8 cellular contexts compared by ENCODE assay signal in the genomic region with DNA sequence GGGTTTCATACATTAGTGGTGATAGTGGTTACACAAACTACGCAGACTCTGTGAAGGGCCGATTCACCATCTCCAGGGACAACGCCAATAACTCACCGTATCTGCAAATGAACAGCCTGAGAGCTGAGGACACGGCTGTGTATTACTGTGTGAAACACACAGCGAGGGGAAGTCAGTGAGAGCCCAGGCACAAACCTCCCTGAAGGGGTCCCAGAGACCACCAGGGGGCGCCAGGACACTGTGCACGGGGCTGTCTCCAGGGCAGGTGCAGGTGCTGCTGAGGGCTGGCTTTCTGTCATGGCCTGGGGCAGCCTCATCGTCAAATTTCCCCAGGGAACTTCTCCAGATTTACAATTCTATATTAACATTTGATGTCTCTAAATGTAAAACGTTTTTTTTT.
DNase-seq lines count a peak whose midpoint lies in the region; ATAC-seq and TF ChIP-seq lines count a peak whose summit lies in the region.
"Not testable (repeated sequence)": the region's sequence is repeated elsewhere in the genome, so short reads cannot be mapped to it uniquely, and the experiment has no call there.

No MANE protein-coding gene starts in this region.

- not testable (repeated sequence) for H3K4me1 ChIP-seq in RWPE2 (ENCODE audit: insufficient read depth, poor library complexity, severe bottlenecking); transverse colon

- in situ Hi-C loops in transverse colon (cut with MboI; ENCODE audit: low pct_ligation_motif_present in 1 of 4, low pct_unique_long_range_greater_than_20kb in 1 of 4, low sequenced_read_pairs in 3 of 4): not testable (repeated sequence)

- not testable (repeated sequence) for DNase-seq in RWPE2 (ENCODE audit: low spot score)
- DNase-seq in activated CD8-positive, alpha-beta T cell treated with anti-CD3 and anti-CD28 coated beads for 36 hours: peak; percentile 64
- peak; percentile 5 for DNase-seq in activated gamma-delta T cell treated with anti-CD3 and anti-CD28 coated beads, Interleukin-2, amount 50 U/mL, for 16 hours (ENCODE audit: low read depth)
- DNase-seq in Right ventricle myocardium inferior (ENCODE audit: missing footprints): peak; percentile 60
- peak; percentile 43 for DNase-seq in omental fat pad (ENCODE audit: low spot score)
- peak; percentile 28 to 46 for DNase-seq in stimulated activated CD4-positive, alpha-beta T cell treated with anti-CD3 and anti-CD28 coated beads, Interleukin-4, amount 100 ng/mL, for 4 hours
- DNase-seq in transverse colon: peak; percentile 8

- H3K9me3 Mint-ChIP-seq in activated CD8-positive, alpha-beta T cell treated with anti-CD3 and anti-CD28 coated beads for 36 hours: not testable (repeated sequence)

- not testable (repeated sequence) for H3K4me3 Mint-ChIP-seq in activated CD8-positive, alpha-beta T cell treated with anti-CD3 and anti-CD28 coated beads for 36 hours

- not testable (repeated sequence) for H3K4me1 Mint-ChIP-seq in activated CD8-positive, alpha-beta T cell treated with anti-CD3 and anti-CD28 coated beads for 36 hours (ENCODE audit: low read depth)

- 46% methylated on average over 8 of the region's 10 CpGs; no CpG with 5 or more reads in 1 of the 2 donors for WGBS in transverse colon (ENCODE audit: low coverage in 1 of 2), 2 donors

- POLR2A ChIA-PET in activated CD8-positive, alpha-beta T cell treated with anti-CD3 and anti-CD28 coated beads for 36 hours (lab: Charles Lee): not testable (repeated sequence)

- H3K4me3 ChIP-seq in RWPE2 (ENCODE audit: severe bottlenecking); transverse colon: not testable (repeated sequence)

- not testable (repeated sequence) for H3K27me3 Mint-ChIP-seq in activated CD8-positive, alpha-beta T cell treated with anti-CD3 and anti-CD28 coated beads for 36 hours

- not testable (repeated sequence) for H3K27me3 ChIP-seq in RWPE2 (ENCODE audit: insufficient read depth, poor library complexity, severe bottlenecking); transverse colon

- TF ChIP-seq EP300 in transverse colon (IDR thresholded peaks at IDR 0.05; ENCODE audit: low read depth): not testable (repeated sequence)

- CTCF ChIA-PET in activated CD8-positive, alpha-beta T cell treated with anti-CD3 and anti-CD28 coated beads for 36 hours (lab: Charles Lee): not testable (repeated sequence)

- TF ChIP-seq CTCF in RWPE2 (IDR thresholded peaks at IDR 0.05; ENCODE audit: poor library complexity, severe bottlenecking): peak; percentile 17
- TF ChIP-seq CTCF in activated CD8-positive, alpha-beta T cell treated with anti-CD3 and anti-CD28 coated beads for 36 hours (IDR thresholded peaks at IDR 0.05): peak; percentile 19
- not testable (repeated sequence) for TF ChIP-seq CTCF in omental fat pad (IDR thresholded peaks at IDR 0.05); transverse colon (IDR thresholded peaks at IDR 0.05)

- H3K36me3 ChIP-seq in RWPE2 (ENCODE audit: low read depth); transverse colon: not testable (repeated sequence)

- not testable (repeated sequence) for H3K27ac Mint-ChIP-seq in activated CD8-positive, alpha-beta T cell treated with anti-CD3 and anti-CD28 coated beads for 36 hours

- H3K36me3 Mint-ChIP-seq in activated CD8-positive, alpha-beta T cell treated with anti-CD3 and anti-CD28 coated beads for 36 hours (ENCODE audit: low read depth): not testable (repeated sequence)

- not testable (repeated sequence) for TF ChIP-seq POLR2A in transverse colon (IDR thresholded peaks at IDR 0.05)

- not testable (repeated sequence) for H3K27ac ChIP-seq in RWPE2 (ENCODE audit: poor library complexity, severe bottlenecking); transverse colon

- ATAC-seq in GM19351 (IDR thresholded peaks at IDR 0.05; ENCODE audit: unreplicated experiment): peak; percentile 58
- ATAC-seq in RWPE2 (ENCODE audit: low read depth); activated CD8-positive, alpha-beta T cell treated with anti-CD3 and anti-CD28 coated beads for 36 hours; Right ventricle myocardium inferior; omental fat pad (ENCODE audit: low FRiP score): not testable (repeated sequence)

- not testable (repeated sequence) for H3K9me3 ChIP-seq in RWPE2 (ENCODE audit: severe bottlenecking); transverse colon

- intact Hi-C loops in activated CD8-positive, alpha-beta T cell treated with anti-CD3 and anti-CD28 coated beads for 36 hours (cut with micrococcal nuclease); Right ventricle myocardium inferior (cut with DNase I); transverse colon (cut with DNase I; ENCODE audit: low total_unique reads): not testable (repeated sequence)
